8 cellular contexts compared by ENCODE assay signal in genomic region chr11:110094298-110095073, GRCh38. TPM values are rescaled to one million over a fixed set of nuclear protein-coding genes. Genes with fewer than 3 reads are reported as not detected.
A peak's percentile ranks its signal among the peaks of the same experiment; 100 is the strongest.
DNase-seq lines count a peak whose midpoint lies in the region; ATAC-seq and TF ChIP-seq lines count a peak whose summit lies in the region.

No MANE protein-coding gene starts in this region.

- no peaks in the 10 kb centered on the region for H3K9me3 Mint-ChIP-seq in CD4-positive, alpha-beta T cell
- no peaks in the 10 kb centered on the region for H3K9me3 Mint-ChIP-seq in osteocyte (ENCODE audit: unreplicated experiment)

- no peak overlapping the region for H3K27ac Mint-ChIP-seq in CD4-positive, alpha-beta T cell
- peak overlapping the region; percentile 98 for H3K27ac Mint-ChIP-seq in osteocyte (ENCODE audit: unreplicated experiment)

- DNase-seq in CD4-positive, alpha-beta T cell: no peak
- no peak for DNase-seq in RWPE1 (ENCODE audit: low spot score)
- no peak for DNase-seq in epithelial cell of prostate (ENCODE audit: low read depth, low spot score)
- DNase-seq in osteocyte (ENCODE audit: extremely low spot score, unreplicated experiment): no peak
- DNase-seq in cerebellar cortex (ENCODE audit: low spot score): no peak
- no peak for DNase-seq in SK-N-DZ (ENCODE audit: low spot score)
- no peak for DNase-seq in ACHN

- peaks cover 4% of the 10 kb centered on the region for H3K4me1 Mint-ChIP-seq in CD4-positive, alpha-beta T cell (ENCODE audit: low read depth)
- peaks cover 41% of the 10 kb centered on the region for H3K4me1 Mint-ChIP-seq in osteocyte (ENCODE audit: unreplicated experiment)

- H3K27me3 ChIP-seq in CD4-positive, alpha-beta T cell (ENCODE audit: control insufficient read depth, insufficient read depth, low read length): peaks cover 41% of the 10 kb centered on the region

- peaks cover 51% of the 10 kb centered on the region for H3K27me3 Mint-ChIP-seq in CD4-positive, alpha-beta T cell
- H3K27me3 Mint-ChIP-seq in osteocyte (ENCODE audit: unreplicated experiment): no peaks in the 10 kb centered on the region

- H3K27ac ChIP-seq in CD4-positive, alpha-beta T cell (ENCODE audit: low read depth, low read length): no peak overlapping the region
- H3K27ac ChIP-seq in RWPE1 (peak overlapping the region; percentile 94; the same call in 1 of the 2 replicates), epithelial cell of prostate (peak overlapping the region; percentile 76)

- intact Hi-C loops in CD4-positive, alpha-beta T cell (cut with DNase I, micrococcal nuclease): no loop called here

- no peaks in the 10 kb centered on the region for H3K36me3 Mint-ChIP-seq in CD4-positive, alpha-beta T cell (ENCODE audit: low read depth)
- H3K36me3 Mint-ChIP-seq in osteocyte (ENCODE audit: unreplicated experiment): no peaks in the 10 kb centered on the region

- no peak for ATAC-seq in CD4-positive, alpha-beta T cell (ENCODE audit: poor library complexity)
- no peak for ATAC-seq in GM19397 (IDR thresholded peaks at IDR 0.05; ENCODE audit: unreplicated experiment)

- TF ChIP-seq CTCF in CD4-positive, alpha-beta T cell (IDR thresholded peaks at IDR 0.05): no peak
- TF ChIP-seq CTCF in RWPE1 (conservative IDR thresholded peaks at IDR 0.05; ENCODE audit: low read depth): no peak
- TF ChIP-seq CTCF in osteocyte (IDR thresholded peaks at IDR 0.05): no peak

- POLR2A ChIA-PET in CD4-positive, alpha-beta T cell (lab: Charles Lee): interaction anchor here (1.2 kb wide), 1 partner anchor 12 kb away, joined by 3 read pairs; no protein-coding TSS in a partner anchor
- POLR2A ChIA-PET in RWPE1 (lab: Yijun Ruan, JAX; ENCODE audit: low non-redundant PET): no interaction called here

- CTCF ChIA-PET in CD4-positive, alpha-beta T cell (lab: Charles Lee): no interaction called here
- CTCF ChIA-PET in RWPE1 (lab: Yijun Ruan, JAX): interaction anchor here (0.6 to 0.9 kb wide), 3 partner anchors 18 to 226 kb away, joined by 3 to 4 read pairs (median 3); no protein-coding TSS in a partner anchor

- in situ Hi-C loops in ACHN (cut with HindIII; ENCODE audit: low pct_ligation_motif_present, low pct_unique_long_range_greater_than_20kb, low sequenced_read_pairs): no loop called here

- peak overlapping the region; percentile 60 for H3K4me3 Mint-ChIP-seq in CD4-positive, alpha-beta T cell
- H3K4me3 Mint-ChIP-seq in osteocyte (ENCODE audit: unreplicated experiment): peak overlapping the region; percentile 85

- no peaks in the 10 kb centered on the region for H3K9me3 ChIP-seq in CD4-positive, alpha-beta T cell (ENCODE audit: control insufficient read depth, low read length)

RNA-seq across cellular contexts. Expression of gene ZC3H12C, which starts 1.3 kb away (rescaled TPM):
- under 1 TPM; 0.05 to 0.17 TPM for total RNA-seq in CD4-positive, alpha-beta T cell
- total RNA-seq in osteocyte: 9.7 and 10.2 TPM in 2 replicates
- polyA plus RNA-seq in SK-N-DZ (2014; cell fraction: cytosol; rRNA removed): 1.6 and 1.9 TPM in 2 replicates
- polyA plus RNA-seq in SK-N-DZ (2014; cell fraction: nucleus; rRNA removed): 1.3 and 1.5 TPM in 2 replicates
